Comparison of ENCODE assay signal across 30 cellular contexts in the genomic region with DNA sequence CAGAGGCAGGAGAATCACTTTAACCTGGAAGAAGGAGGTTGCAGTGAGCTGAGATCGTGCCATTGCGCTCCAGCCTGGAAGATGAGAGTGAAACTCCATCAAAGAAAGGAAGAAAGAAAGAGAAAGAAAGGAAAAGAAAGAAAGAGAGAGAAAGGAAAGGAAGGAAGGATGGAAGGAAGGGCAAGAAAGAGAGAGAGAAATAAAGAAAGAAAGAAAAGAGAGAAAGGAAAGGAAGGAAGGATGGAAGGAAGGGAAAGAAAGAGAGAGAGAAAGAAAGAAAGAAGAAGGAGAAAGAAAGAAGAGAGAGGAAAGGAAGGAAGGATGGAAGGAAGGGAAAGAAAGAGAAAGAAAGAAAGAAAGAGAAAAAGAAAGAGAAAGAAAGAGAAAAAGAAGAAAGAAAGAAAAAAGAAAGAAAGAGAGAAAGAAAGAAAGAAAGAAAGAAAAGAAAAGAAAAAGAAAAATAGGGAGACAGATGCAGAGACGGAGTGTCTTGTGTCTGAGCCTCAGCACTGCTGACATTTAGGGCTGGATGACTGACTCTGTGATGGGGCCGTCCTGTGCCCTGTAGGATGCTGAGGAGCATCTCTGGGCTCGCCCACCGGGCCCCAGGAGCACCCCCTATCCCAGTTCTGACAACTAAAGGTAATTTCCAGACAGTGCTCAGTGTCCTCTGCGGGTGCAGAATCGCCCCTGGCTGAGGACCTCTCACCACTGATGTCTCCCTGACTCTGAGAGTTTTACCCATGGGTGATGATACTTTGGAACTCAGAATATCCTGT.
"Had no signal": no experiment of that assay in that cellular context is flagged by ENCODE, and none has a peak within 500 bp of the region (broad histone marks: within the 10 kb centered on the region; RNA-seq: fewer than 3 reads in every experiment).

No MANE protein-coding gene starts in this region.

- FAIRE-seq: bronchial epithelial cell, colon had no signal

- H3K27me3 ChIP-seq: hepatocyte, ovary, thyroid gland had no signal

- H3K36me3 ChIP-seq: gastroesophageal sphincter, ovary, stomach, thyroid gland, WERI-Rb-1 had no signal

- H2AFZ ChIP-seq: hepatocyte had no signal

- H3K27ac ChIP-seq: gastroesophageal sphincter, hepatocyte, ovary, skin epidermis, stomach, thyroid gland, WERI-Rb-1 had no signal

- H3K4me3 Mint-ChIP-seq: activated naive CD8-positive, alpha-beta T cell; activated T-helper 17 cell treated with anti-CD3 and anti-CD28 coated beads, Interleukin-2, amount 50 U/mL, for 72 hours; central memory CD8-positive, alpha-beta T cell; nephron; T-helper 17 cell had no signal

- H3K4me3 ChIP-seq: gastroesophageal sphincter, hepatocyte, ovary, skin epidermis, stomach, thyroid gland had no signal

- H3K4me1 Mint-ChIP-seq: activated T-helper 17 cell treated with anti-CD3 and anti-CD28 coated beads, Interleukin-2, amount 50 U/mL, for 72 hours; central memory CD8-positive, alpha-beta T cell; T-helper 17 cell had no signal

- DNase-seq: activated CD4-positive, alpha-beta T cell treated with anti-CD3 and anti-CD28 coated beads, Interleukin-2, amount 50 U/mL, for 1 hour; activated CD4-positive, CD25-positive, alpha-beta regulatory T cell treated with anti-CD3 and anti-CD28 coated beads, Interleukin-2, amount 50 U/mL, for 72 hours; activated naive CD4-positive, alpha-beta T cell treated with Interleukin-2 at 50 U/mL for 16 hours; activated T-cell treated with anti-CD3 and anti-CD28 coated beads, Interleukin-2, amount 50 U/mL, for 1 hour; anterior cingulate cortex; dermis blood vessel endothelial cell; effector CD8-positive, alpha-beta T cell; erythroblast; islet precursor cell; left cardiac atrium; left ventricle myocardium superior; ovary; stimulated activated CD4-positive, alpha-beta T cell treated with anti-CD3 and anti-CD28 coated beads, Interleukin-12 subunit alpha, Interleukin-12 subunit beta, amount 100 ng/mL, for 4 hours; stimulated activated CD4-positive, alpha-beta T cell treated with anti-CD3 and anti-CD28 coated beads, Interleukin-4, amount 100 ng/mL, for 1 hour; stomach; T-helper 17 cell; T1000; thyroid gland; WERI-Rb-1 had no signal

- H3K9me3 Mint-ChIP-seq: activated T-helper 17 cell treated with anti-CD3 and anti-CD28 coated beads, Interleukin-2, amount 50 U/mL, for 72 hours; nephron had no signal

- H3K9me3 ChIP-seq: ovary, thyroid gland had no signal

- H3K79me2 ChIP-seq: hepatocyte had no signal

- H3K27ac Mint-ChIP-seq: activated naive CD8-positive, alpha-beta T cell; activated T-helper 17 cell treated with anti-CD3 and anti-CD28 coated beads, Interleukin-2, amount 50 U/mL, for 72 hours; nephron; progenitor cell of endocrine pancreas; T-helper 17 cell had no signal

- H3K4me2 ChIP-seq: hepatocyte had no signal

- H3K36me3 Mint-ChIP-seq: activated naive CD8-positive, alpha-beta T cell had no signal

- H3K4me1 ChIP-seq: gastroesophageal sphincter, stomach, thyroid gland had no signal

- ATAC-seq: activated T-helper 17 cell treated with anti-CD3 and anti-CD28 coated beads, Interleukin-2, amount 50 U/mL, for 72 hours; gastroesophageal sphincter; left cardiac atrium; left ventricle myocardium superior; sciatic nerve; T-helper 17 cell had no signal
